Comparison of ENCODE assay signal across 8 cellular contexts in genomic region chr11:64007160-64007628, GRCh38. TPM values are rescaled to one million over a fixed set of nuclear protein-coding genes. Genes with fewer than 3 reads are reported as not detected.
DNase-seq lines count a peak whose midpoint lies in the region; ATAC-seq and TF ChIP-seq lines count a peak whose summit lies in the region.

No MANE protein-coding gene starts in this region.

- no peak overlapping the region for H2BK5ac ChIP-seq in IMR-90 (ENCODE audit: low read depth, low read length, poor library complexity, severe bottlenecking)

- H3K9ac ChIP-seq in IMR-90 (ENCODE audit: low read depth, low read length) = 0 out of 2 replicates have a peak overlapping the region, but pooled peaks have one; percentile 12

- dilution Hi-C loops in IMR-90 (cut with HindIII; ENCODE audit: low sequenced_read_pairs, unreplicated experiment) = no loop called here

- H2AK5ac ChIP-seq in IMR-90 (ENCODE audit: low read depth, low read length) = peak overlapping the region; percentile 29

- no peaks in the 10 kb centered on the region for H3K79me1 ChIP-seq in IMR-90 (ENCODE audit: low read depth in 1 of 2, low read length in 2 of 2)

- H3K4me3 Mint-ChIP-seq in central memory CD8-positive, alpha-beta T cell = peak overlapping the region; percentile 41

- no peak overlapping the region for H3K27ac Mint-ChIP-seq in central memory CD8-positive, alpha-beta T cell (ENCODE audit: low read depth)

- no peak overlapping the region for H4K5ac ChIP-seq in IMR-90 (ENCODE audit: low read depth, low read length)

- H3K4me1 ChIP-seq in IMR-90 (ENCODE audit: control insufficient read depth, insufficient read depth, low read length) (peaks cover 10% of the 10 kb centered on the region), mesodermal cell (ENCODE audit: control insufficient read depth, insufficient read depth, low read length, poor library complexity, severe bottlenecking) (peaks cover 12% of the 10 kb centered on the region)

- H3K27me3 ChIP-seq in AG04450 (ENCODE audit: control insufficient read depth, insufficient read depth, low read length) = no peaks in the 10 kb centered on the region
- no peaks in the 10 kb centered on the region for H3K27me3 ChIP-seq in IMR-90 (ENCODE audit: control insufficient read depth, insufficient read depth, low read length)

- CTCF ChIA-PET in AG04450 (lab: Charles Lee) = interaction anchor here (0.7 to 1.8 kb wide), 5 partner anchors 141 to 178 kb away, joined by 5 to 7 read pairs (median 6); no protein-coding TSS in a partner anchor
- CTCF ChIA-PET in IMR-90 (lab: Yijun Ruan, JAX) = interaction anchor here (1.4 to 1.5 kb wide), 2 partner anchors 141 to 142 kb away, joined by 3 to 4 read pairs; no protein-coding TSS in a partner anchor

- H3K36me3 ChIP-seq in IMR-90 (ENCODE audit: control insufficient read depth, insufficient read depth, low read length) = no peaks in the 10 kb centered on the region
- H3K36me3 ChIP-seq in mesodermal cell (ENCODE audit: control insufficient read depth, insufficient read depth, low read length) = no peaks in the 10 kb centered on the region

- peaks cover 8% of the 10 kb centered on the region for H3K9me3 Mint-ChIP-seq in central memory CD8-positive, alpha-beta T cell

- TF ChIP-seq CTCF in AG04450 (IDR thresholded peaks at IDR 0.05; ENCODE audit: low read depth, low read length) (no peak), IMR-90 (conservative IDR thresholded peaks at IDR 0.05; ENCODE audit: low read depth, low read length) (no peak)

- POLR2A ChIA-PET in AG04450 (lab: Yijun Ruan, JAX) = no interaction called here
- POLR2A ChIA-PET in IMR-90 (lab: Charles Lee; ENCODE audit: unreplicated experiment) = interaction anchor here (0.6 kb wide), 1 partner anchor 346 kb away, joined by 5 read pairs; no protein-coding TSS in a partner anchor

- peaks cover 37% of the 10 kb centered on the region for H3K27me3 Mint-ChIP-seq in central memory CD8-positive, alpha-beta T cell

- peaks cover 4% of the 10 kb centered on the region for H3K36me3 Mint-ChIP-seq in central memory CD8-positive, alpha-beta T cell (ENCODE audit: insufficient read depth)

- H4K8ac ChIP-seq in IMR-90 (ENCODE audit: low read depth in 2 of 2, low read length in 2 of 2) = peak overlapping the region in 1 of 2 experiments; percentile 62; a peak in 2 of 4 replicates

- H3K4ac ChIP-seq in IMR-90 (ENCODE audit: low read depth, low read length) = peak overlapping the region; percentile 37

- WGBS in IMR-90 (ENCODE audit: extremely low coverage in 2 of 2, insufficient read length in 1 of 2), 2 experiments = 6% methylated on average over 17 of the region's 27 CpGs; no CpG with 5 or more reads in 1 of the 2 experiments
- WGBS in mesodermal cell (ENCODE audit: insufficient coverage in 2 of 2), 2 experiments = 0 to 2% methylated on average over 12 to 26 of the region's 27 CpGs

- peak overlapping the region; percentile 57 for H3K4me2 ChIP-seq in IMR-90 (ENCODE audit: low read depth, low read length)

- 0 out of 2 replicates have a peak overlapping the region, but pooled peaks have one; percentile 23 for H3K23ac ChIP-seq in IMR-90 (ENCODE audit: low read depth, low read length)

- DNase-seq in AG04450 (ENCODE audit: low read depth, low spot score) = no peak
- DNase-seq in IMR-90 = no peak
- DNase-seq in central memory CD8-positive, alpha-beta T cell (ENCODE audit: low spot score in 2 of 2) = no peak
- no peak for DNase-seq in T-helper 1 cell
- no peak for DNase-seq in NCI-H128 (lab: John Stamatoyannopoulos, UW; ENCODE audit: unreplicated experiment)
- DNase-seq in NCI-H2171 (lab: John Stamatoyannopoulos, UW) = no peak
- no peak for DNase-seq in pons (ENCODE audit: low spot score)

- H2AFZ ChIP-seq in IMR-90 (replicated peaks; ENCODE audit: low read length, poor library complexity) = peak overlapping the region; percentile 89

- BruUV-seq in IMR-90 (replicated peaks; lab: Mats Ljungman, UMichigan) = no TSS peak

- no peaks in the 10 kb centered on the region for H3K9me1 ChIP-seq in IMR-90 (ENCODE audit: insufficient read depth, low read length)

- peak overlapping the region; percentile 91 for H2AK9ac ChIP-seq in IMR-90 (replicated peaks; ENCODE audit: low read depth, low read length, poor library complexity)

- in situ Hi-C loops in IMR-90 (cut with MboI; ENCODE audit: low sequenced_read_pairs) = no loop called here

- no peak overlapping the region for H3K56ac ChIP-seq in IMR-90 (ENCODE audit: extremely low read depth, insufficient read depth, low read length)

- no peak overlapping the region; the same call in 2 of the 3 replicates for H2BK15ac ChIP-seq in IMR-90 (ENCODE audit: low read depth, low read length)

- H3K14ac ChIP-seq in IMR-90 (replicated peaks; ENCODE audit: low read depth, low read length) = peak overlapping the region; percentile 12

- no peaks in the 10 kb centered on the region for H4K20me1 ChIP-seq in IMR-90 (ENCODE audit: insufficient read depth, low read length)

- no peak overlapping the region for H2BK20ac ChIP-seq in IMR-90 (ENCODE audit: low read depth, low read length)

- H4K91ac ChIP-seq in IMR-90 (ENCODE audit: insufficient read depth, low read depth, low read length) = peak overlapping the region; percentile 17; the same call in 1 of the 2 replicates

- peak overlapping the region; percentile 39 for H3K4me3 ChIP-seq in AG04450 (ENCODE audit: low read depth, low read length)
- peak overlapping the region; percentile 4; the same call in 1 of the 2 replicates for H3K4me3 ChIP-seq in IMR-90 (ENCODE audit: insufficient read depth, low read depth, low read length)
- H3K4me3 ChIP-seq in mesodermal cell (ENCODE audit: extremely low read depth, insufficient read depth, low read length, poor library complexity, severe bottlenecking) = peak overlapping the region; percentile 19

- H2BK120ac ChIP-seq in IMR-90 (ENCODE audit: low read depth, low read length) = peak overlapping the region; percentile 6; the same call in 1 of the 2 replicates

- peaks cover 22% of the 10 kb centered on the region for H3K9me3 ChIP-seq in AG04450 (ENCODE audit: control insufficient read depth, insufficient read depth, low read length)
- no peaks in the 10 kb centered on the region for H3K9me3 ChIP-seq in IMR-90 (ENCODE audit: control insufficient read depth, insufficient read depth, low read length)
- H3K9me3 ChIP-seq in mesodermal cell (ENCODE audit: control insufficient read depth, low read length) = peaks cover 12% of the 10 kb centered on the region

- TF ChIP-seq RAD21 in IMR-90 (IDR thresholded peaks at IDR 0.05; ENCODE audit: low read length) = no peak

- peak; percentile 58 for ATAC-seq in IMR-90 (ENCODE audit: low read depth)
- no peak for ATAC-seq in central memory CD8-positive, alpha-beta T cell (replicated peaks; ENCODE audit: extremely low read depth, poor library complexity, severe bottlenecking)

- H3K27ac ChIP-seq in AG04450 (ENCODE audit: low read depth, low read length) = no peak overlapping the region
- H3K27ac ChIP-seq in IMR-90 (ENCODE audit: insufficient read depth, low read length) = no peak overlapping the region
- H3K27ac ChIP-seq in mesodermal cell (ENCODE audit: low read depth, low read length, severe bottlenecking) = no peak overlapping the region

- no peak for TF ChIP-seq POLR2A in IMR-90 (IDR thresholded peaks at IDR 0.05; ENCODE audit: low read depth, low read length)

- intact Hi-C loops in IMR-90 (cut with micrococcal nuclease) = loop anchor here (10.0 kb wide), 1 partner anchor 298 kb away; the partner anchor contains the start of genes CATSPERZ and ESRRA

- H3K4me1 Mint-ChIP-seq in central memory CD8-positive, alpha-beta T cell = peaks cover 20% of the 10 kb centered on the region

- no peak overlapping the region for H3K18ac ChIP-seq in IMR-90 (ENCODE audit: low read depth, low read length)

TF ChIP-seq in IMR-90, 13 proteins besides CTCF, POLR2A, EP300 and RAD21 (continues in another document):
- TF ChIP-seq MAZ (IDR thresholded peaks at IDR 0.05; ENCODE audit: borderline replicate concordance, low read depth, low read length) (no peak), CHD1 (IDR thresholded peaks at IDR 0.05; ENCODE audit: low read depth, low read length) (no peak), SMC3 (IDR thresholded peaks at IDR 0.05; ENCODE audit: low read depth, low read length) (no peak), USF2 (IDR thresholded peaks at IDR 0.05; ENCODE audit: low read depth, low read length) (no peak), FOS (IDR thresholded peaks at IDR 0.05; ENCODE audit: low read depth, low read length) (no peak), BHLHE40 (IDR thresholded peaks at IDR 0.05; ENCODE audit: low read depth, low read length) (no peak)

RNA-seq across cellular contexts. Expression of gene OTUB1, which starts 21.0 kb away (rescaled TPM):
- polyA plus RNA-seq in AG04450 (2011; rRNA removed) (99.0 and 105 TPM in 2 replicates), IMR-90 (2012; rRNA removed) (168 and 184 TPM in 2 replicates)
- 59.4 and 75.4 TPM in 2 replicates for polyA minus RNA-seq in AG04450 (2011; rRNA and poly(A)+ RNA removed)
- total RNA-seq in IMR-90 (2012; rRNA removed) = 53.6 and 69.0 TPM in 2 replicates
- polyA plus RNA-seq in IMR-90 (2012; cell fraction: cytosol; rRNA removed) = 107 and 174 TPM in 2 replicates
- 310 and 475 TPM in 2 replicates for polyA plus RNA-seq in IMR-90 (2012; cell fraction: nucleus; rRNA removed; ENCODE audit: low replicate concordance)
- polyA plus RNA-seq in mesodermal cell (2013, experiment 1 of 2) = 131 TPM
- 108 TPM for polyA plus RNA-seq in mesodermal cell (2013, experiment 2 of 2)

RNA-seq across cellular contexts. Expression of gene FLRT1, which starts 28.5 kb away (rescaled TPM):
- polyA plus RNA-seq in AG04450 (2011; rRNA removed) (0.17 and 0.33 TPM in 2 replicates), IMR-90 (2012; rRNA removed) (0.07 TPM in 1 of 2 replicates, not detected in the other)
- 0.13 and 0.46 TPM in 2 replicates for polyA minus RNA-seq in AG04450 (2011; rRNA and poly(A)+ RNA removed)
- under 0.01 TPM in 2 replicates for total RNA-seq in IMR-90 (2012; rRNA removed)
- polyA plus RNA-seq in IMR-90 (2012; cell fraction: cytosol; rRNA removed) = 0.08 TPM in 1 of 2 replicates, not detected in the other
- polyA plus RNA-seq in IMR-90 (2012; cell fraction: nucleus; rRNA removed; ENCODE audit: low replicate concordance) = 0.02 and 0.05 TPM in 2 replicates
- polyA plus RNA-seq in mesodermal cell (2013, experiment 1 of 2) = 0.63 TPM
- 0.51 TPM for polyA plus RNA-seq in mesodermal cell (2013, experiment 2 of 2)

RNA-seq across cellular contexts. Expression of gene COX8A, which starts 32.8 kb away (rescaled TPM):
- polyA plus RNA-seq in AG04450 (2011; rRNA removed) (200 and 346 TPM in 2 replicates), IMR-90 (2012; rRNA removed) (598 and 701 TPM in 2 replicates)
- polyA minus RNA-seq in AG04450 (2011; rRNA and poly(A)+ RNA removed) = 158 and 226 TPM in 2 replicates
- total RNA-seq in IMR-90 (2012; rRNA removed) = 250 and 315 TPM in 2 replicates
- 770 and 1,094 TPM in 2 replicates for polyA plus RNA-seq in IMR-90 (2012; cell fraction: cytosol; rRNA removed)
- 142 and 372 TPM in 2 replicates for polyA plus RNA-seq in IMR-90 (2012; cell fraction: nucleus; rRNA removed; ENCODE audit: low replicate concordance)
- 375 TPM for polyA plus RNA-seq in mesodermal cell (2013, experiment 1 of 2)
- 310 TPM for polyA plus RNA-seq in mesodermal cell (2013, experiment 2 of 2)
